13 cellular contexts compared by ENCODE assay signal in genomic region chr1:29249170-29249691, GRCh38. TPM values are rescaled to one million over a fixed set of nuclear protein-coding genes. Genes with fewer than 3 reads are reported as not detected.
A peak's percentile ranks its signal among the peaks of the same experiment; 100 is the strongest.
DNase-seq lines count a peak whose midpoint lies in the region; ATAC-seq, FAIRE-seq and TF ChIP-seq lines count a peak whose summit lies in the region.
"Had no signal": no experiment of that assay in that cellular context is flagged by ENCODE, and none has a peak within 500 bp of the region (broad histone marks: within the 10 kb centered on the region; RNA-seq: fewer than 3 reads in every experiment).

No MANE protein-coding gene starts in this region.

- H3K27me3 ChIP-seq in AG04450 (ENCODE audit: control insufficient read depth, insufficient read depth, low read length) (no peaks in the 10 kb centered on the region), HUES48 (ENCODE audit: control insufficient read depth, insufficient read depth, low read length) (no peaks in the 10 kb centered on the region), astrocyte (ENCODE audit: insufficient read depth, low read length) (no peaks in the 10 kb centered on the region)

- H3K4me3 ChIP-seq in AG04450 (ENCODE audit: low read depth, low read length) = no peak overlapping the region
- peak overlapping the region; percentile 36 for H3K4me3 ChIP-seq in HUES48 (ENCODE audit: low read depth, low read length)
- no peak overlapping the region for H3K4me3 ChIP-seq in astrocyte (ENCODE audit: insufficient read depth, low read depth, low read length)

- peak overlapping the region; percentile 86 for H3K27ac Mint-ChIP-seq in astrocyte (ENCODE audit: unreplicated experiment)
- no peak overlapping the region for H3K27ac Mint-ChIP-seq in activated naive CD4-positive, alpha-beta T cell treated with anti-CD3 and anti-CD28 coated beads, Interleukin-2, amount 50 U/mL, for 72 hours

- H3K9me3 ChIP-seq in AG04450 (ENCODE audit: control insufficient read depth, insufficient read depth, low read length) (no peaks in the 10 kb centered on the region), HUES48 (ENCODE audit: control insufficient read depth, insufficient read depth, low read length) (no peaks in the 10 kb centered on the region), astrocyte (ENCODE audit: insufficient read depth, low read depth, low read length) (no peaks in the 10 kb centered on the region)

- H3K79me2 ChIP-seq in astrocyte (ENCODE audit: insufficient read depth, low read length) = peaks cover 37% of the 10 kb centered on the region

- no peak for ATAC-seq in activated naive CD4-positive, alpha-beta T cell treated with anti-CD3 and anti-CD28 coated beads, Interleukin-2, amount 50 U/mL, for 72 hours
- ATAC-seq: activated T-cell treated with anti-CD3 and anti-CD28 coated beads, Interleukin-2, amount 50 U/mL, for 4 hours had no signal

- peak overlapping the region; percentile 48 for H2AFZ ChIP-seq in astrocyte (ENCODE audit: low read depth, low read length)

- peaks cover 4% of the 10 kb centered on the region for H3K27me3 Mint-ChIP-seq in astrocyte (ENCODE audit: low read depth, unreplicated experiment)

- peaks cover 17% of the 10 kb centered on the region for H4K20me1 ChIP-seq in astrocyte (ENCODE audit: insufficient read depth, low read length)

- H3K9ac ChIP-seq in HUES48 (ENCODE audit: low read depth, low read length) (peak overlapping the region; percentile 17; the same call in 1 of the 2 replicates), astrocyte (ENCODE audit: low read length) (peak overlapping the region; percentile 29)

- DNase-seq in AG04450 (ENCODE audit: low read depth, low spot score) (no peak), astrocyte (ENCODE audit: low read depth) (peak; percentile 71), iris pigment epithelial cell (ENCODE audit: low read depth) (peak; percentile 69), NCI-H2196 (lab: John Stamatoyannopoulos, UW; ENCODE audit: unreplicated experiment) (no peak), COR-L47 (lab: John Stamatoyannopoulos, UW) (no peak), anterior cingulate cortex (lab: John Stamatoyannopoulos, UW) (no peak)
- DNase-seq in activated naive CD4-positive, alpha-beta T cell treated with anti-CD3 and anti-CD28 coated beads, Interleukin-2, amount 50 U/mL, for 72 hours (ENCODE audit: low spot score in 2 of 2) = no peak
- DNase-seq: activated T-cell treated with anti-CD3 and anti-CD28 coated beads, Interleukin-2, amount 50 U/mL, for 4 hours; foreskin fibroblast; NCI-H1417; T1000 had no signal

- H3K4me1 ChIP-seq in HUES48 (ENCODE audit: control insufficient read depth, insufficient read depth, low read length) (peaks cover 23% of the 10 kb centered on the region), astrocyte (ENCODE audit: insufficient read depth, low read length) (peaks cover 35% of the 10 kb centered on the region)

- POLR2A ChIA-PET in AG04450 (lab: Yijun Ruan, JAX) = no interaction called here

- FAIRE-seq in astrocyte (lab: Jason Lieb, UNC) = no peak

- CTCF ChIA-PET in AG04450 (lab: Charles Lee) = no interaction called here

- no peaks in the 10 kb centered on the region for H3K9me3 Mint-ChIP-seq in astrocyte (ENCODE audit: unreplicated experiment)
- H3K9me3 Mint-ChIP-seq in activated naive CD4-positive, alpha-beta T cell treated with anti-CD3 and anti-CD28 coated beads, Interleukin-2, amount 50 U/mL, for 72 hours = no peaks in the 10 kb centered on the region
- H3K9me3 Mint-ChIP-seq: activated T-cell treated with anti-CD3 and anti-CD28 coated beads, Interleukin-2, amount 50 U/mL, for 4 hours; central memory CD8-positive, alpha-beta T cell had no signal

- H3K4me2 ChIP-seq in astrocyte (ENCODE audit: low read length) = peak overlapping the region; percentile 80

- TF ChIP-seq CTCF in AG04450 (IDR thresholded peaks at IDR 0.05; ENCODE audit: low read depth, low read length) (no peak), astrocyte (IDR thresholded peaks at IDR 0.05; ENCODE audit: insufficient read depth, low read depth, low read length) (no peak)

- H3K27ac ChIP-seq in AG04450 (ENCODE audit: low read depth, low read length) = peak overlapping the region; percentile 11
- peak overlapping the region; percentile 92 for H3K27ac ChIP-seq in HUES48 (ENCODE audit: low read depth, low read length)
- peak overlapping the region; percentile 69 for H3K27ac ChIP-seq in astrocyte (ENCODE audit: low read depth, low read length)

- peaks cover 3% of the 10 kb centered on the region for H3K36me3 Mint-ChIP-seq in astrocyte (ENCODE audit: low read depth, unreplicated experiment)
- H3K36me3 Mint-ChIP-seq in activated naive CD4-positive, alpha-beta T cell treated with anti-CD3 and anti-CD28 coated beads, Interleukin-2, amount 50 U/mL, for 72 hours = no peaks in the 10 kb centered on the region

- H3K36me3 ChIP-seq in HUES48 (ENCODE audit: control insufficient read depth, insufficient read depth, low read length) = no peaks in the 10 kb centered on the region
- no peaks in the 10 kb centered on the region for H3K36me3 ChIP-seq in astrocyte (ENCODE audit: insufficient read depth, low read length)

- no peak overlapping the region for H3K4me3 Mint-ChIP-seq in astrocyte (ENCODE audit: unreplicated experiment)
- H3K4me3 Mint-ChIP-seq: activated T-cell treated with anti-CD3 and anti-CD28 coated beads, Interleukin-2, amount 50 U/mL, for 4 hours; central memory CD8-positive, alpha-beta T cell had no signal

- H3K4me1 Mint-ChIP-seq in astrocyte (ENCODE audit: low read depth, unreplicated experiment) = peaks cover 26% of the 10 kb centered on the region
- H3K4me1 Mint-ChIP-seq: central memory CD8-positive, alpha-beta T cell had no signal

RNA-seq across cellular contexts. Expression of gene PTPRU, which starts 12.9 kb away (rescaled TPM):
- 7.8 and 9.7 TPM in 2 replicates for polyA plus RNA-seq in AG04450 (2011; rRNA removed)
- 18.5 and 23.1 TPM in 2 replicates for polyA minus RNA-seq in AG04450 (2011; rRNA and poly(A)+ RNA removed)
- total RNA-seq in astrocyte = 36.6 and 47.2 TPM in 2 replicates
- total RNA-seq in activated naive CD4-positive, alpha-beta T cell treated with anti-CD3 and anti-CD28 coated beads, Interleukin-2, amount 50 U/mL, for 72 hours = 1 to 10 TPM in 1 of 2 donors, not detected in 1; 2.0 TPM

RNA-seq across cellular contexts. Expression of gene MECR, which starts 18.5 kb away (rescaled TPM):
- 18.2 and 23.4 TPM in 2 replicates for polyA plus RNA-seq in AG04450 (2011; rRNA removed)
- 27.4 and 35.4 TPM in 2 replicates for polyA minus RNA-seq in AG04450 (2011; rRNA and poly(A)+ RNA removed)
- 25.1 and 30.3 TPM in 2 replicates for total RNA-seq in astrocyte
- 10 to 100 TPM; 25.7 to 33.0 TPM for total RNA-seq in activated naive CD4-positive, alpha-beta T cell treated with anti-CD3 and anti-CD28 coated beads, Interleukin-2, amount 50 U/mL, for 72 hours

Comparison
In these comparisons a context has a peak if more than half of its experiments do, and no peak if none do; other contexts are left out.
1. DNase-seq: peak in astrocyte (single experiment) and iris pigment epithelial cell (single experiment); none in AG04450 (single experiment), NCI-H2196 (single experiment), COR-L47 (single experiment), activated naive CD4-positive, alpha-beta T cell treated with anti-CD3 and anti-CD28 coated beads, Interleukin-2, amount 50 U/mL, for 72 hours (0 of 2) and anterior cingulate cortex (0 of 58).
2. H3K27ac ChIP-seq: peak in every context shown above with its lines; median percentile 92 in HUES48; 69 in astrocyte; 11 in AG04450.
3. RNA of gene PTPRU, which starts 12.9 kb away (total RNA-seq): 36.6 to 47.2 TPM in astrocyte; 2.0 TPM in activated naive CD4-positive, alpha-beta T cell treated with anti-CD3 and anti-CD28 coated beads, Interleukin-2, amount 50 U/mL, for 72 hours; every median in the first group is over 10 times any median in the second.